In the genomic region with DNA sequence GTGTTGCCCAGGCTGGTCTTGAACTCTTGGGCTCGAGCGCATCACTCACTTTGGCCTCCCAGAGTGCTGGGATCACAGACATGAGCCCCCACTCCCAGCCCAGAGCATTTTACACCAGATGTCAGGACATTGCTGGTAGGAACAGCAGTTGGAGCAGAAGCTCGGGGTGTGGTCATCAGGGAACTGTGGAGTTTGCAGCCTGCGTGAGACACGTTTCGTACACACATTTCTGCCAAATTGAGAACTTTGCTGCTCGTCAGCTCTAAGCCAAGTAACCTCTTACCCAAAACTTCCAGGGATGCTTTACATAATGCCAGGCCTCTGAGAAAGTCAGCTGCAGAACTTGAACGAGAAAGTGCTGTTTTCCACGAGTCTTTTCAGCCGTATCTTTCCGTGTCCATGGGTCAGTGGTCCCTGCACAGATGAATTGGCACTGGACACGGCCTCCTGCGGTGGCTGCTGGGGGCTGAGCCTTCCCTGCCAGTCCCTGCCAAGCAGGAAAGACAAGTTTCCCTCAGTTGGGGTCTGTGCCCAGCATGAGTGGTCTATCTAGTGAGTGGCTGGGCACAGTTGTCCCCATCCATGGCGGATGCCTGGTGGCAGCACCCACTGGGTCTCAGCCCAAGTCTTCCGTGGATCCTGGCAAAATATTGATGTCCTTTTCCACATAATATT, we compare ENCODE assay signal across 21 cellular contexts. TPM values are rescaled to one million over a fixed set of nuclear protein-coding genes. Genes with fewer than 3 reads are reported as not detected.
A peak's percentile ranks its signal among the peaks of the same experiment; 100 is the strongest.
DNase-seq lines count a peak whose midpoint lies in the region; ATAC-seq and TF ChIP-seq lines count a peak whose summit lies in the region.
"Had no signal": no experiment of that assay in that cellular context is flagged by ENCODE, and none has a peak within 500 bp of the region (broad histone marks: within the 10 kb centered on the region; RNA-seq: fewer than 3 reads in every experiment).

No MANE protein-coding gene starts in this region.

- H3K27ac ChIP-seq in SK-N-SH (ENCODE audit: low read depth in 2 of 2, low read length in 1 of 2) (no peak overlapping the region), BLaER1 (0 out of 2 replicates have a peak overlapping the region, but pooled peaks have one; percentile 27)
- H3K27ac ChIP-seq: 22Rv1, esophagus muscularis mucosa, suprapubic skin had no signal

- H4K20me1 ChIP-seq in SK-N-SH (ENCODE audit: insufficient read depth) = peaks cover 33% of the 10 kb centered on the region
- H4K20me1 ChIP-seq in BLaER1 = peaks cover 85% of the 10 kb centered on the region

- peak overlapping the region; percentile 72 for H3K4me3 Mint-ChIP-seq in central memory CD8-positive, alpha-beta T cell
- H3K4me3 Mint-ChIP-seq in natural killer cell treated with Interleukin-12 subunit alpha and Interleukin-12 subunit beta and Interleukin-15 and Interleukin-18, amount 100 ng/mL, for 72 hours = peak overlapping the region; percentile 83
- H3K4me3 Mint-ChIP-seq: brain had no signal

- TF ChIP-seq EP300 in SK-N-SH (IDR thresholded peaks at IDR 0.05; ENCODE audit: borderline replicate concordance in 1 of 2, low read depth in 1 of 2, low read length in 1 of 2) = no peak

- H3K36me3 Mint-ChIP-seq in central memory CD8-positive, alpha-beta T cell (ENCODE audit: insufficient read depth) = peaks cover 29% of the 10 kb centered on the region
- peaks cover 6% of the 10 kb centered on the region for H3K36me3 Mint-ChIP-seq in natural killer cell treated with Interleukin-12 subunit alpha and Interleukin-12 subunit beta and Interleukin-15 and Interleukin-18, amount 100 ng/mL, for 72 hours

- peaks cover 39% of the 10 kb centered on the region for H3K4me1 Mint-ChIP-seq in central memory CD8-positive, alpha-beta T cell
- peaks cover 39 to 43% of the 10 kb centered on the region in 2 donors for H3K4me1 Mint-ChIP-seq in natural killer cell treated with Interleukin-12 subunit alpha and Interleukin-12 subunit beta and Interleukin-15 and Interleukin-18, amount 100 ng/mL, for 72 hours (ENCODE audit: low read depth in 2 of 2)

- CTCF ChIA-PET in SK-N-SH (lab: Yijun Ruan, JAX) = no interaction called here

- peaks cover 5 to 7% of the 10 kb centered on the region in 2 experiments; a peak in 3 of 4 replicates for H3K4me1 ChIP-seq in SK-N-SH (ENCODE audit: control insufficient read depth in 1 of 2, insufficient read depth in 2 of 2, low read depth in 1 of 2, low read length in 1 of 2)
- H3K4me1 ChIP-seq in BLaER1 = peaks cover 55% of the 10 kb centered on the region

- no peak for DNase-seq in SK-N-SH
- no peak for DNase-seq in central memory CD8-positive, alpha-beta T cell (ENCODE audit: low spot score in 2 of 2)
- no peak for DNase-seq in natural killer cell treated with Interleukin-12 subunit alpha and Interleukin-12 subunit beta and Interleukin-15 and Interleukin-18, amount 100 ng/mL, for 72 hours (ENCODE audit: low spot score)
- no peak for DNase-seq in NCI-H82 (lab: John Stamatoyannopoulos, UW)
- DNase-seq: activated CD4-positive, alpha-beta T cell treated with anti-CD3 and anti-CD28 coated beads, Interleukin-2, amount 50 U/mL, for 4 hours; activated naive CD4-positive, alpha-beta T cell; dorsolateral prefrontal cortex; hippocampal formation; left cardiac atrium; NCI-H1436; NCI-H345; stimulated activated CD4-positive, alpha-beta T cell treated with anti-CD3 and anti-CD28 coated beads, Interleukin-15, amount 100 ng/mL, for 24 hours; T-helper 9 cell had no signal

- H3K9me2 ChIP-seq in SK-N-SH = no peaks in the 10 kb centered on the region

- H3K9me3 ChIP-seq in SK-N-SH (no peaks in the 10 kb centered on the region), BLaER1 (no peaks in the 10 kb centered on the region)
- H3K9me3 ChIP-seq: esophagus muscularis mucosa, suprapubic skin had no signal

- H3K4me3 ChIP-seq in SK-N-SH (ENCODE audit: low read depth in 2 of 2, low read length in 1 of 2) (no peak overlapping the region), BLaER1 (no peak overlapping the region)
- H3K4me3 ChIP-seq: dorsolateral prefrontal cortex, esophagus muscularis mucosa, suprapubic skin had no signal

- no peak for TF ChIP-seq CTCF in SK-N-SH (IDR thresholded peaks at IDR 0.05)

- H3K27me3 ChIP-seq in SK-N-SH (ENCODE audit: insufficient read depth) = no peaks in the 10 kb centered on the region
- no peaks in the 10 kb centered on the region for H3K27me3 ChIP-seq in BLaER1
- H3K27me3 ChIP-seq: dorsolateral prefrontal cortex, esophagus muscularis mucosa, suprapubic skin had no signal

- H3K27me3 Mint-ChIP-seq in central memory CD8-positive, alpha-beta T cell = no peaks in the 10 kb centered on the region
- no peaks in the 10 kb centered on the region for H3K27me3 Mint-ChIP-seq in natural killer cell treated with Interleukin-12 subunit alpha and Interleukin-12 subunit beta and Interleukin-15 and Interleukin-18, amount 100 ng/mL, for 72 hours
- H3K27me3 Mint-ChIP-seq: brain had no signal

- POLR2A ChIA-PET in SK-N-SH (lab: Yijun Ruan, JAX) = no interaction called here

- H3K9me3 Mint-ChIP-seq in central memory CD8-positive, alpha-beta T cell = no peaks in the 10 kb centered on the region
- no peaks in the 10 kb centered on the region for H3K9me3 Mint-ChIP-seq in natural killer cell treated with Interleukin-12 subunit alpha and Interleukin-12 subunit beta and Interleukin-15 and Interleukin-18, amount 100 ng/mL, for 72 hours
- H3K9me3 Mint-ChIP-seq: brain had no signal

- H3K4me2 ChIP-seq in SK-N-SH (no peak overlapping the region), BLaER1 (peak overlapping the region; percentile 70)

- H3K27ac Mint-ChIP-seq in central memory CD8-positive, alpha-beta T cell (ENCODE audit: low read depth) = peak overlapping the region; percentile 47
- H3K27ac Mint-ChIP-seq in natural killer cell treated with Interleukin-12 subunit alpha and Interleukin-12 subunit beta and Interleukin-15 and Interleukin-18, amount 100 ng/mL, for 72 hours = peak overlapping the region in 1 of 2 donors; percentile 80

- H3K36me3 ChIP-seq in SK-N-SH (replicated peaks in 1 of 2; ENCODE audit: control insufficient read depth in 1 of 2, insufficient read depth in 2 of 2, low read length in 1 of 2) (peaks cover 60 to 63% of the 10 kb centered on the region in 2 experiments), BLaER1 (peaks cover 83% of the 10 kb centered on the region)

- no peak overlapping the region for H2AFZ ChIP-seq in SK-N-SH (ENCODE audit: low read depth)

- H3F3A ChIP-seq in SK-N-SH (replicated peaks; ENCODE audit: insufficient read depth) = peaks cover 21% of the 10 kb centered on the region

- WGBS in SK-N-SH (ENCODE audit: low lambda C conversion rate) = 97% methylated on average over 15 of the region's 15 CpGs

- no peak for TF ChIP-seq RAD21 in SK-N-SH (IDR thresholded peaks at IDR 0.05; ENCODE audit: low read length)

- ATAC-seq in SK-N-SH treated with all-trans-retinoic acid at 6 μM for 48 hours (no peak), HG03571 (IDR thresholded peaks at IDR 0.05; ENCODE audit: unreplicated experiment) (no peak), HG03565 (IDR thresholded peaks at IDR 0.05; ENCODE audit: unreplicated experiment) (no peak)
- no peak for ATAC-seq in central memory CD8-positive, alpha-beta T cell (replicated peaks; ENCODE audit: extremely low read depth, poor library complexity, severe bottlenecking)
- ATAC-seq in natural killer cell treated with Interleukin-12 subunit alpha and Interleukin-12 subunit beta and Interleukin-15 and Interleukin-18, amount 100 ng/mL, for 72 hours = no peak

- H3K9ac ChIP-seq in SK-N-SH (no peak overlapping the region), BLaER1 (0 out of 2 replicates have a peak overlapping the region, but pooled peaks have one; percentile 2)

- H3K79me2 ChIP-seq in SK-N-SH (ENCODE audit: insufficient read depth) = peaks cover 98% of the 10 kb centered on the region

TF ChIP-seq in SK-N-SH, 30 proteins besides CTCF, POLR2A, EP300 and RAD21:
- TF ChIP-seq POLR2AphosphoS5 (IDR thresholded peaks at IDR 0.05; ENCODE audit: low read depth, low read length) (0 out of 2 replicates have a peak, but pooled peaks have one; percentile 23), FOXM1 (IDR thresholded peaks at IDR 0.05; ENCODE audit: low read depth) (no peak)

TF ChIP-seq in SK-N-SH treated with all-trans-retinoic acid at 6 μM for 48 hours, 23 proteins besides CTCF, POLR2A, EP300 and RAD21 (continues in another document):
- TF ChIP-seq ISL1 (CRISPR knock-in tag; IDR thresholded peaks at IDR 0.05) (no peak), ZFP3 (CRISPR knock-in tag; IDR thresholded peaks at IDR 0.05) (no peak), OSR1 (CRISPR knock-in tag; IDR thresholded peaks at IDR 0.05) (no peak), TOX (CRISPR knock-in tag; IDR thresholded peaks at IDR 0.05; ENCODE audit: borderline replicate concordance) (no peak), ZC3H10 (CRISPR knock-in tag; IDR thresholded peaks at IDR 0.05) (no peak), ZNF8 (CRISPR knock-in tag; IDR thresholded peaks at IDR 0.05) (no peak), ZFP30 (CRISPR knock-in tag; IDR thresholded peaks at IDR 0.05) (no peak), ZNF565 (CRISPR knock-in tag; conservative IDR thresholded peaks at IDR 0.05; ENCODE audit: low read depth) (no peak), PPARA (CRISPR knock-in tag; IDR thresholded peaks at IDR 0.05; ENCODE audit: borderline replicate concordance) (no peak)

RNA-seq across cellular contexts. Expression of a gene that starts 54.4 kb away (rescaled TPM):
- polyA plus RNA-seq in SK-N-SH (2012; rRNA removed) = 176 and 185 TPM in 2 replicates
- polyA plus RNA-seq in SK-N-SH (2012; cell fraction: cytosol; rRNA removed) = 211 and 219 TPM in 2 replicates
- 138 and 185 TPM in 2 replicates for polyA plus RNA-seq in SK-N-SH (2012; cell fraction: nucleus; rRNA removed)
- 100 to 1,000 TPM; 139 to 145 TPM for total RNA-seq in natural killer cell treated with Interleukin-12 subunit alpha and Interleukin-12 subunit beta and Interleukin-15 and Interleukin-18, amount 100 ng/mL, for 72 hours
